ENCODE assay signal across 7 cellular contexts in genomic region chr6:163414117-163414366, GRCh38. TPM values are rescaled to one million over a fixed set of nuclear protein-coding genes. Genes with fewer than 3 reads are reported as not detected.
A peak's percentile ranks its signal among the peaks of the same experiment; 100 is the strongest.
DNase-seq lines count a peak whose midpoint lies in the region; ATAC-seq and TF ChIP-seq lines count a peak whose summit lies in the region.

No MANE protein-coding gene starts in this region.

- H3K27me3 ChIP-seq in adrenal gland = no peaks in the 10 kb centered on the region
- H3K27me3 ChIP-seq in left lung = no peaks in the 10 kb centered on the region
- no peaks in the 10 kb centered on the region for H3K27me3 ChIP-seq in tibial nerve

- no peak for TF ChIP-seq POLR2A in adrenal gland (IDR thresholded peaks at IDR 0.05)
- no peak for TF ChIP-seq POLR2A in tibial nerve (IDR thresholded peaks at IDR 0.05)

- H3K9me3 ChIP-seq in adrenal gland (replicated peaks in 1 of 3) (no peaks in the 10 kb centered on the region), left lung (no peaks in the 10 kb centered on the region), tibial nerve (no peaks in the 10 kb centered on the region)

- H3K4me1 ChIP-seq in adrenal gland (replicated peaks in 1 of 2) = peaks cover 6 to 34% of the 10 kb centered on the region in 2 donors
- H3K4me1 ChIP-seq in left lung = peaks cover 5 to 37% of the 10 kb centered on the region in 2 donors
- peaks cover 0 to 19% (median 3%) of the 10 kb centered on the region in 4 donors for H3K4me1 ChIP-seq in tibial nerve

- WGBS in adrenal gland, 4 donors = 0 to 1% (median 0%) methylated on average over 5 to 33 of the region's 33 CpGs
- WGBS in tibial nerve, 2 donors = 0% methylated on average over 15 to 16 of the region's 33 CpGs

- no peak for TF ChIP-seq CTCF in adrenal gland (IDR thresholded peaks at IDR 0.05)
- no peak for TF ChIP-seq CTCF in left lung (IDR thresholded peaks at IDR 0.05)
- TF ChIP-seq CTCF in tibial nerve (IDR thresholded peaks at IDR 0.05) = no peak

- H3K4me3 ChIP-seq in adrenal gland (peak overlapping the region; percentile 38 to 98 (median 73)), left lung (peak overlapping the region; percentile 66 to 68), tibial nerve (peak overlapping the region; percentile 48 to 99 (median 91))

- ATAC-seq in GM19351 (IDR thresholded peaks at IDR 0.05; ENCODE audit: unreplicated experiment) (peak; percentile 13), HG03066 (IDR thresholded peaks at IDR 0.05; ENCODE audit: low read depth, unreplicated experiment) (peak; percentile 8), left lung (peak; percentile 25), GM21737 (IDR thresholded peaks at IDR 0.05; ENCODE audit: unreplicated experiment) (no peak)

- H3K27ac ChIP-seq in adrenal gland = peak overlapping the region; percentile 95 to 100 (median 98)
- H3K27ac ChIP-seq in left lung = peak overlapping the region; percentile 100
- H3K27ac ChIP-seq in tibial nerve = peak overlapping the region; percentile 96 to 100 (median 99)

- DNase-seq in adrenal gland (no peak), left lung (peak in 1 of 2 donors; percentile 90), tibial nerve (ENCODE audit: low spot score in 2 of 2) (no peak), NCI-H226 (no peak)

- H3K36me3 ChIP-seq in adrenal gland (replicated peaks in 1 of 2) = no peaks in the 10 kb centered on the region
- H3K36me3 ChIP-seq in left lung = no peaks in the 10 kb centered on the region
- H3K36me3 ChIP-seq in tibial nerve = no peaks in the 10 kb centered on the region

- intact Hi-C loops in adrenal gland (cut with DNase I) = loop anchor here (5.0 to 10.0 kb wide), 3 partner anchors 52 to 232 kb away; no protein-coding TSS in a partner anchor
- intact Hi-C loops in left lung (cut with DNase I) = no loop called here

- no peak for TF ChIP-seq EP300 in tibial nerve (IDR thresholded peaks at IDR 0.05)

RNA-seq across cellular contexts. Expression of gene QKI, which starts 0.5 kb away (rescaled TPM):
- 100 to 1,000 TPM; 107 to 207 (median 153) TPM for total RNA-seq in adrenal gland
- 10 to 100 TPM; 10.3 to 89.5 (median 24.8) TPM for polyA plus RNA-seq in adrenal gland
- 100 to 1,000 TPM; 162 to 195 TPM for total RNA-seq in left lung
- total RNA-seq in tibial nerve = 100 to 1,000 TPM; 365 to 570 (median 511) TPM

Comparison
In these comparisons a context has a peak if more than half of its experiments do, and no peak if none do; other contexts are left out.
1. intact Hi-C loops: an anchor here in adrenal gland (5.0 to 10.0 kb wide); none called in left lung.